Comparison of ENCODE assay signal across 8 cellular contexts in genomic region chr3:11379238-11379823, GRCh38.
DNase-seq lines count a peak whose midpoint lies in the region; ATAC-seq, FAIRE-seq and TF ChIP-seq lines count a peak whose summit lies in the region.

No MANE protein-coding gene starts in this region.

- TF ChIP-seq CTCF in NB4 (IDR thresholded peaks at IDR 0.05; ENCODE audit: low read depth, low read length) = no peak
- TF ChIP-seq CTCF in astrocyte (IDR thresholded peaks at IDR 0.05; ENCODE audit: insufficient read depth, low read depth, low read length) = peak; percentile 68

- no peaks in the 10 kb centered on the region for H3K9me3 Mint-ChIP-seq in astrocyte (ENCODE audit: unreplicated experiment)
- no peaks in the 10 kb centered on the region for H3K9me3 Mint-ChIP-seq in stimulated activated effector memory CD8-positive, alpha-beta T cell treated with anti-CD3 and anti-CD28 coated beads, Interleukin-12 subunit alpha, Interleukin-12 subunit beta, amount 100 ng/mL, for 72 hours

- FAIRE-seq in astrocyte (lab: Jason Lieb, UNC) = peak; percentile 78

- H3K4me3 ChIP-seq in NB4 (ENCODE audit: low read depth, low read length) = no peak overlapping the region
- no peak overlapping the region for H3K4me3 ChIP-seq in astrocyte (ENCODE audit: insufficient read depth, low read depth, low read length)
- peak overlapping the region; percentile 44 for H3K4me3 ChIP-seq in right cardiac atrium (ENCODE audit: low read length)

- H3K27me3 ChIP-seq in astrocyte (ENCODE audit: insufficient read depth, low read length) (no peaks in the 10 kb centered on the region), right cardiac atrium (ENCODE audit: control insufficient read depth, insufficient read depth) (no peaks in the 10 kb centered on the region)

- intact Hi-C loops in right cardiac atrium (cut with DNase I) = loop anchor here in 2 of 4 donors (2.0 to 5.0 kb wide), 3 partner anchors 273 to 428 kb away; no protein-coding TSS in a partner anchor

- peak; percentile 73 to 75 for ATAC-seq in right cardiac atrium
- peak; percentile 44 for ATAC-seq in stimulated activated effector memory CD8-positive, alpha-beta T cell treated with anti-CD3 and anti-CD28 coated beads, Interleukin-12 subunit alpha, Interleukin-12 subunit beta, amount 100 ng/mL, for 72 hours
- no peak for ATAC-seq in HG03520 (IDR thresholded peaks at IDR 0.05; ENCODE audit: unreplicated experiment)

- H3K4me1 ChIP-seq in astrocyte (ENCODE audit: insufficient read depth, low read length) = peaks cover 12% of the 10 kb centered on the region
- H3K4me1 ChIP-seq in right cardiac atrium (ENCODE audit: control insufficient read depth, insufficient read depth, low read length) = peaks cover 3% of the 10 kb centered on the region

- peak overlapping the region; percentile 47 for H3K27ac ChIP-seq in astrocyte (ENCODE audit: low read depth, low read length)
- H3K27ac ChIP-seq in right cardiac atrium (ENCODE audit: low read length) = no peak overlapping the region

- peaks cover 3% of the 10 kb centered on the region for H3K36me3 Mint-ChIP-seq in astrocyte (ENCODE audit: low read depth, unreplicated experiment)
- H3K36me3 Mint-ChIP-seq in stimulated activated effector memory CD8-positive, alpha-beta T cell treated with anti-CD3 and anti-CD28 coated beads, Interleukin-12 subunit alpha, Interleukin-12 subunit beta, amount 100 ng/mL, for 72 hours = peaks cover 24% of the 10 kb centered on the region

- H3K4me2 ChIP-seq in astrocyte (ENCODE audit: low read length) = peak overlapping the region; percentile 59

- H2AFZ ChIP-seq in astrocyte (ENCODE audit: low read depth, low read length) = no peak overlapping the region

- peak; percentile 2 for DNase-seq in NCI-H1694 (lab: John Stamatoyannopoulos, UW)
- no peak for DNase-seq in NCI-H1694 treated with DMSO at 0.1 percent for 48 hours (lab: John Stamatoyannopoulos, UW)
- DNase-seq in NB4 (ENCODE audit: low read depth) = peak; percentile 53
- peak; percentile 42 for DNase-seq in astrocyte (ENCODE audit: low read depth)
- no peak for DNase-seq in right cardiac atrium
- no peak for DNase-seq in stimulated activated effector memory CD8-positive, alpha-beta T cell treated with anti-CD3 and anti-CD28 coated beads, Interleukin-12 subunit alpha, Interleukin-12 subunit beta, amount 100 ng/mL, for 72 hours (ENCODE audit: low spot score in 2 of 2)
- DNase-seq in putamen (ENCODE audit: low spot score) = no peak

- peak overlapping the region; percentile 53 for H3K9ac ChIP-seq in astrocyte (ENCODE audit: low read length)

- no peaks in the 10 kb centered on the region for H4K20me1 ChIP-seq in astrocyte (ENCODE audit: insufficient read depth, low read length)

- peak overlapping the region; percentile 89 for H3K27ac Mint-ChIP-seq in astrocyte (ENCODE audit: unreplicated experiment)
- H3K27ac Mint-ChIP-seq in stimulated activated effector memory CD8-positive, alpha-beta T cell treated with anti-CD3 and anti-CD28 coated beads, Interleukin-12 subunit alpha, Interleukin-12 subunit beta, amount 100 ng/mL, for 72 hours = no peak overlapping the region

- 37% methylated on average over 2 of the region's 2 CpGs for WGBS in right cardiac atrium

- H3K4me1 Mint-ChIP-seq in astrocyte (ENCODE audit: low read depth, unreplicated experiment) = peaks cover 17% of the 10 kb centered on the region
- H3K4me1 Mint-ChIP-seq in stimulated activated effector memory CD8-positive, alpha-beta T cell treated with anti-CD3 and anti-CD28 coated beads, Interleukin-12 subunit alpha, Interleukin-12 subunit beta, amount 100 ng/mL, for 72 hours = no peaks in the 10 kb centered on the region

- no peaks in the 10 kb centered on the region for H3K36me3 ChIP-seq in astrocyte (ENCODE audit: insufficient read depth, low read length)

- no peak for TF ChIP-seq POLR2A in NB4 (IDR thresholded peaks at IDR 0.05; ENCODE audit: extremely low read depth, insufficient read length)

- no peak overlapping the region for H3K4me3 Mint-ChIP-seq in astrocyte (ENCODE audit: unreplicated experiment)
- no peak overlapping the region for H3K4me3 Mint-ChIP-seq in stimulated activated effector memory CD8-positive, alpha-beta T cell treated with anti-CD3 and anti-CD28 coated beads, Interleukin-12 subunit alpha, Interleukin-12 subunit beta, amount 100 ng/mL, for 72 hours

- H3K27me3 Mint-ChIP-seq in astrocyte (ENCODE audit: low read depth, unreplicated experiment) = no peaks in the 10 kb centered on the region

- H3K79me2 ChIP-seq in astrocyte (ENCODE audit: insufficient read depth, low read length) = no peaks in the 10 kb centered on the region

- no peaks in the 10 kb centered on the region for H3K9me3 ChIP-seq in astrocyte (ENCODE audit: insufficient read depth, low read depth, low read length)
- H3K9me3 ChIP-seq in right cardiac atrium (ENCODE audit: control insufficient read depth, low read length) = no peaks in the 10 kb centered on the region

Comparison
In these comparisons a context has a peak if more than half of its experiments do, and no peak if none do; other contexts are left out.
1. DNase-seq: peak in NCI-H1694 (single experiment), NB4 (single experiment) and astrocyte (single experiment); none in NCI-H1694 treated with DMSO at 0.1 percent for 48 hours (single experiment), right cardiac atrium (0 of 3), stimulated activated effector memory CD8-positive, alpha-beta T cell treated with anti-CD3 and anti-CD28 coated beads, Interleukin-12 subunit alpha, Interleukin-12 subunit beta, amount 100 ng/mL, for 72 hours (0 of 2) and putamen (single experiment).